ENCODE assay signal across 1 cellular context in the genomic region with DNA sequence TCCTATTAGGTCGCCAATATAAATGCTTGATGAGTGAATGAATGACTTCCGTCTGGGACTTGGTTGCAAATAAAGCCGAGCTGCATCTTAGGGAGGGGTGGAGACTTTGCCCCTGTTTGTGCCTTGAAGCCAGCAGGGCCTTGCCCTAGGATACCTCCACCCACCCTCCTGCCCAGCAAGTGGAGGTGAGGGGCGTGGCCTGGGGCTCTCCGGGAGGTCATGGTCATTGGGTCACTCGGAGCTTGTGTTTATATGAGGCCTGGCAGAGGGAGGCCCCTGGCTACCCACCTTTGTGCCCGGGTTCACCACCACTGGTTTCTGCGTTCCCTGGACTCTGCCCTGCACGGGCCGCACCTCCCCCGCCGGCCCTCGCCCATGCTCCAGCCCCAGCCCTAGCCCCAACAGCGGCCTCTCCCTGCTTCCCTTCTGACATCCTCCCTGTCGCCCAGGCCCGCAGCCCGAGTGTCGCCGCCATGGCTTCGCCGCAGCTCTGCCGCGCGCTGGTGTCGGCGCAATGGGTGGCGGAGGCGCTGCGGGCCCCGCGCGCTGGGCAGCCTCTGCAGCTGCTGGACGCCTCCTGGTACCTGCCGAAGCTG.
TF ChIP-seq lines count a peak whose summit lies in the region.

No MANE protein-coding gene starts in this region.

TF ChIP-seq in HepG2, 621 proteins besides CTCF, POLR2A, EP300 and RAD21 (continued from another document and continues in another):
- TF ChIP-seq, protein P1, sequence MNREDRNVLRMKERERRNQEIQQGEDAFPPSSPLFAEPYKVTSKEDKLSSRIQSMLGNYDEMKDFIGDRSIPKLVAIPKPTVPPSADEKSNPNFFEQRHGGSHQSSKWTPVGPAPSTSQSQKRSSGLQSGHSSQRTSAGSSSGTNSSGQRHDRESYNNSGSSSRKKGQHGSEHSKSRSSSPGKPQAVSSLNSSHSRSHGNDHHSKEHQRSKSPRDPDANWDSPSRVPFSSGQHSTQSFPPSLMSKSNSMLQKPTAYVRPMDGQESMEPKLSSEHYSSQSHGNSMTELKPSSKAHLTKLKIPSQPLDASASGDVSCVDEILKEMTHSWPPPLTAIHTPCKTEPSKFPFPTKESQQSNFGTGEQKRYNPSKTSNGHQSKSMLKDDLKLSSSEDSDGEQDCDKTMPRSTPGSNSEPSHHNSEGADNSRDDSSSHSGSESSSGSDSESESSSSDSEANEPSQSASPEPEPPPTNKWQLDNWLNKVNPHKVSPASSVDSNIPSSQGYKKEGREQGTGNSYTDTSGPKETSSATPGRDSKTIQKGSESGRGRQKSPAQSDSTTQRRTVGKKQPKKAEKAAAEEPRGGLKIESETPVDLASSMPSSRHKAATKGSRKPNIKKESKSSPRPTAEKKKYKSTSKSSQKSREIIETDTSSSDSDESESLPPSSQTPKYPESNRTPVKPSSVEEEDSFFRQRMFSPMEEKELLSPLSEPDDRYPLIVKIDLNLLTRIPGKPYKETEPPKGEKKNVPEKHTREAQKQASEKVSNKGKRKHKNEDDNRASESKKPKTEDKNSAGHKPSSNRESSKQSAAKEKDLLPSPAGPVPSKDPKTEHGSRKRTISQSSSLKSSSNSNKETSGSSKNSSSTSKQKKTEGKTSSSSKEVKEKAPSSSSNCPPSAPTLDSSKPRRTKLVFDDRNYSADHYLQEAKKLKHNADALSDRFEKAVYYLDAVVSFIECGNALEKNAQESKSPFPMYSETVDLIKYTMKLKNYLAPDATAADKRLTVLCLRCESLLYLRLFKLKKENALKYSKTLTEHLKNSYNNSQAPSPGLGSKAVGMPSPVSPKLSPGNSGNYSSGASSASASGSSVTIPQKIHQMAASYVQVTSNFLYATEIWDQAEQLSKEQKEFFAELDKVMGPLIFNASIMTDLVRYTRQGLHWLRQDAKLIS (CRISPR knock-in tag; IDR thresholded peaks at IDR 0.05), result no peak
- TF ChIP-seq CBX2 (IDR thresholded peaks at IDR 0.05; ENCODE audit: low read depth, low read length), result no peak
- TF ChIP-seq CBX2 (CRISPR knock-in tag; IDR thresholded peaks at IDR 0.05; ENCODE audit: low read depth), result no peak
- peak; percentile 82 for TF ChIP-seq GATAD2A (CRISPR knock-in tag; IDR thresholded peaks at IDR 0.05)
- TF ChIP-seq ATF7 (IDR thresholded peaks at IDR 0.05), result no peak
- no peak for TF ChIP-seq ATF7 (CRISPR knock-in tag; IDR thresholded peaks at IDR 0.05)
- TF ChIP-seq ZNF790 (CRISPR knock-in tag; IDR thresholded peaks at IDR 0.05; ENCODE audit: borderline replicate concordance), result no peak
- no peak for TF ChIP-seq EHMT2 (IDR thresholded peaks at IDR 0.05; ENCODE audit: borderline replicate concordance, low read depth, low read length)
- no peak for TF ChIP-seq ZEB1 (IDR thresholded peaks at IDR 0.05; ENCODE audit: insufficient replicate concordance, low read depth)
- TF ChIP-seq, protein P2, sequence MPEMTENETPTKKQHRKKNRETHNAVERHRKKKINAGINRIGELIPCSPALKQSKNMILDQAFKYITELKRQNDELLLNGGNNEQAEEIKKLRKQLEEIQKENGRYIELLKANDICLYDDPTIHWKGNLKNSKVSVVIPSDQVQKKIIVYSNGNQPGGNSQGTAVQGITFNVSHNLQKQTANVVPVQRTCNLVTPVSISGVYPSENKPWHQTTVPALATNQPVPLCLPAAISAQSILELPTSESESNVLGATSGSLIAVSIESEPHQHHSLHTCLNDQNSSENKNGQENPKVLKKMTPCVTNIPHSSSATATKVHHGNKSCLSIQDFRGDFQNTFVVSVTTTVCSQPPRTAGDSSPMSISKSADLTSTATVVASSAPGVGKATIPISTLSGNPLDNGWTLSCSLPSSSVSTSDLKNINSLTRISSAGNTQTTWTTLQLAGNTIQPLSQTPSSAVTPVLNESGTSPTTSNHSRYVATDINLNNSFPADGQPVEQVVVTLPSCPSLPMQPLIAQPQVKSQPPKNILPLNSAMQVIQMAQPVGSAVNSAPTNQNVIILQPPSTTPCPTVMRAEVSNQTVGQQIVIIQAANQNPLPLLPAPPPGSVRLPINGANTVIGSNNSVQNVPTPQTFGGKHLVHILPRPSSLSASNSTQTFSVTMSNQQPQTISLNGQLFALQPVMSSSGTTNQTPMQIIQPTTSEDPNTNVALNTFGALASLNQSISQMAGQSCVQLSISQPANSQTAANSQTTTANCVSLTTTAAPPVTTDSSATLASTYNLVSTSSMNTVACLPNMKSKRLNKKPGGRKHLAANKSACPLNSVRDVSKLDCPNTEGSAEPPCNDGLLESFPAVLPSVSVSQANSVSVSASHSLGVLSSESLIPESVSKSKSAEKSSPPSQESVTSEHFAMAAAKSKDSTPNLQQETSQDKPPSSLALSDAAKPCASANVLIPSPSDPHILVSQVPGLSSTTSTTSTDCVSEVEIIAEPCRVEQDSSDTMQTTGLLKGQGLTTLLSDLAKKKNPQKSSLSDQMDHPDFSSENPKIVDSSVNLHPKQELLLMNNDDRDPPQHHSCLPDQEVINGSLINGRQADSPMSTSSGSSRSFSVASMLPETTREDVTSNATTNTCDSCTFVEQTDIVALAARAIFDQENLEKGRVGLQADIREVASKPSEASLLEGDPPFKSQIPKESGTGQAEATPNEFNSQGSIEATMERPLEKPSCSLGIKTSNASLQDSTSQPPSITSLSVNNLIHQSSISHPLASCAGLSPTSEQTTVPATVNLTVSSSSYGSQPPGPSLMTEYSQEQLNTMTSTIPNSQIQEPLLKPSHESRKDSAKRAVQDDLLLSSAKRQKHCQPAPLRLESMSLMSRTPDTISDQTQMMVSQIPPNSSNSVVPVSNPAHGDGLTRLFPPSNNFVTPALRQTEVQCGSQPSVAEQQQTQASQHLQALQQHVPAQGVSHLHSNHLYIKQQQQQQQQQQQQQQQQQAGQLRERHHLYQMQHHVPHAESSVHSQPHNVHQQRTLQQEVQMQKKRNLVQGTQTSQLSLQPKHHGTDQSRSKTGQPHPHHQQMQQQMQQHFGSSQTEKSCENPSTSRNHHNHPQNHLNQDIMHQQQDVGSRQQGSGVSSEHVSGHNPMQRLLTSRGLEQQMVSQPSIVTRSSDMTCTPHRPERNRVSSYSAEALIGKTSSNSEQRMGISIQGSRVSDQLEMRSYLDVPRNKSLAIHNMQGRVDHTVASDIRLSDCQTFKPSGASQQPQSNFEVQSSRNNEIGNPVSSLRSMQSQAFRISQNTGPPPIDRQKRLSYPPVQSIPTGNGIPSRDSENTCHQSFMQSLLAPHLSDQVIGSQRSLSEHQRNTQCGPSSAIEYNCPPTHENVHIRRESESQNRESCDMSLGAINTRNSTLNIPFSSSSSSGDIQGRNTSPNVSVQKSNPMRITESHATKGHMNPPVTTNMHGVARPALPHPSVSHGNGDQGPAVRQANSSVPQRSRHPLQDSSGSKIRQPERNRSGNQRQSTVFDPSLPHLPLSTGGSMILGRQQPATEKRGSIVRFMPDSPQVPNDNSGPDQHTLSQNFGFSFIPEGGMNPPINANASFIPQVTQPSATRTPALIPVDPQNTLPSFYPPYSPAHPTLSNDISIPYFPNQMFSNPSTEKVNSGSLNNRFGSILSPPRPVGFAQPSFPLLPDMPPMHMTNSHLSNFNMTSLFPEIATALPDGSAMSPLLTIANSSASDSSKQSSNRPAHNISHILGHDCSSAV (CRISPR knock-in tag; IDR thresholded peaks at IDR 0.05; ENCODE audit: borderline replicate concordance), result no peak
- peak; percentile 68 for TF ChIP-seq NCOA2 (CRISPR knock-in tag; IDR thresholded peaks at IDR 0.05)
- TF ChIP-seq, protein P3, sequence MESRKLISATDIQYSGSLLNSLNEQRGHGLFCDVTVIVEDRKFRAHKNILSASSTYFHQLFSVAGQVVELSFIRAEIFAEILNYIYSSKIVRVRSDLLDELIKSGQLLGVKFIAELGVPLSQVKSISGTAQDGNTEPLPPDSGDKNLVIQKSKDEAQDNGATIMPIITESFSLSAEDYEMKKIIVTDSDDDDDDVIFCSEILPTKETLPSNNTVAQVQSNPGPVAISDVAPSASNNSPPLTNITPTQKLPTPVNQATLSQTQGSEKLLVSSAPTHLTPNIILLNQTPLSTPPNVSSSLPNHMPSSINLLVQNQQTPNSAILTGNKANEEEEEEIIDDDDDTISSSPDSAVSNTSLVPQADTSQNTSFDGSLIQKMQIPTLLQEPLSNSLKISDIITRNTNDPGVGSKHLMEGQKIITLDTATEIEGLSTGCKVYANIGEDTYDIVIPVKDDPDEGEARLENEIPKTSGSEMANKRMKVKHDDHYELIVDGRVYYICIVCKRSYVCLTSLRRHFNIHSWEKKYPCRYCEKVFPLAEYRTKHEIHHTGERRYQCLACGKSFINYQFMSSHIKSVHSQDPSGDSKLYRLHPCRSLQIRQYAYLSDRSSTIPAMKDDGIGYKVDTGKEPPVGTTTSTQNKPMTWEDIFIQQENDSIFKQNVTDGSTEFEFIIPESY (CRISPR knock-in tag; IDR thresholded peaks at IDR 0.05), result peak; percentile 51
- TF ChIP-seq ZNF12 (CRISPR knock-in tag; IDR thresholded peaks at IDR 0.05), result 0 out of 2 replicates have a peak, but pooled peaks have one; percentile 22
- TF ChIP-seq TOE1 (CRISPR knock-in tag; IDR thresholded peaks at IDR 0.05), result no peak
- TF ChIP-seq, protein P4, sequence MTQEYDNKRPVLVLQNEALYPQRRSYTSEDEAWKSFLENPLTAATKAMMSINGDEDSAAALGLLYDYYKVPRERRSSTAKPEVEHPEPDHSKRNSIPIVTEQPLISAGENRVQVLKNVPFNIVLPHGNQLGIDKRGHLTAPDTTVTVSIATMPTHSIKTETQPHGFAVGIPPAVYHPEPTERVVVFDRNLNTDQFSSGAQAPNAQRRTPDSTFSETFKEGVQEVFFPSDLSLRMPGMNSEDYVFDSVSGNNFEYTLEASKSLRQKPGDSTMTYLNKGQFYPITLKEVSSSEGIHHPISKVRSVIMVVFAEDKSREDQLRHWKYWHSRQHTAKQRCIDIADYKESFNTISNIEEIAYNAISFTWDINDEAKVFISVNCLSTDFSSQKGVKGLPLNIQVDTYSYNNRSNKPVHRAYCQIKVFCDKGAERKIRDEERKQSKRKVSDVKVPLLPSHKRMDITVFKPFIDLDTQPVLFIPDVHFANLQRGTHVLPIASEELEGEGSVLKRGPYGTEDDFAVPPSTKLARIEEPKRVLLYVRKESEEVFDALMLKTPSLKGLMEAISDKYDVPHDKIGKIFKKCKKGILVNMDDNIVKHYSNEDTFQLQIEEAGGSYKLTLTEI (CRISPR knock-in tag; conservative IDR thresholded peaks at IDR 0.05), result no peak
- TF ChIP-seq, protein P5, sequence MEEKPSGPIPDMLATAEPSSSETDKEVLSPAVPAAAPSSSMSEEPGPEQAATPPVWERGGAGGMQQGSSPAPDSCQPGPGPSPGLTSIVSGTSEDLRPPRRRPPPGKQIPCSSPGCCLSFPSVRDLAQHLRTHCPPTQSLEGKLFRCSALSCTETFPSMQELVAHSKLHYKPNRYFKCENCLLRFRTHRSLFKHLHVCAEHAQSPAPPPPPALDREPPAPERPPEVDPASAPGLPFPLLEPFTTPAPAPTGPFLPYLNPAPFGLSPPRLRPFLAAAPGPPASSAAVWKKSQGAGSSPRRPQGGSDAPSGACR (CRISPR knock-in tag; IDR thresholded peaks at IDR 0.05), result peak; percentile 93
- TF ChIP-seq ZNF720 (CRISPR knock-in tag; IDR thresholded peaks at IDR 0.05), result no peak
- TF ChIP-seq ZBTB20 (CRISPR knock-in tag; IDR thresholded peaks at IDR 0.05; ENCODE audit: borderline replicate concordance, low read depth), result peak; percentile 68; the same call in 1 of the 2 replicates
- peak; percentile 55 for TF ChIP-seq RBM22 (optimal IDR thresholded peaks at IDR 0.05; ENCODE audit: low read length)
- no peak for TF ChIP-seq FOXK2 (IDR thresholded peaks at IDR 0.05)
- TF ChIP-seq, protein P6, sequence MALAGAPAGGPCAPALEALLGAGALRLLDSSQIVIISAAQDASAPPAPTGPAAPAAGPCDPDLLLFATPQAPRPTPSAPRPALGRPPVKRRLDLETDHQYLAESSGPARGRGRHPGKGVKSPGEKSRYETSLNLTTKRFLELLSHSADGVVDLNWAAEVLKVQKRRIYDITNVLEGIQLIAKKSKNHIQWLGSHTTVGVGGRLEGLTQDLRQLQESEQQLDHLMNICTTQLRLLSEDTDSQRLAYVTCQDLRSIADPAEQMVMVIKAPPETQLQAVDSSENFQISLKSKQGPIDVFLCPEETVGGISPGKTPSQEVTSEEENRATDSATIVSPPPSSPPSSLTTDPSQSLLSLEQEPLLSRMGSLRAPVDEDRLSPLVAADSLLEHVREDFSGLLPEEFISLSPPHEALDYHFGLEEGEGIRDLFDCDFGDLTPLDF (CRISPR knock-in tag; IDR thresholded peaks at IDR 0.05), result no peak
- TF ChIP-seq ZNF530 (CRISPR knock-in tag; IDR thresholded peaks at IDR 0.05; ENCODE audit: low read depth), result no peak
- TF ChIP-seq TP53 (CRISPR knock-in tag; conservative IDR thresholded peaks at IDR 0.05), result no peak
- TF ChIP-seq, protein P7, sequence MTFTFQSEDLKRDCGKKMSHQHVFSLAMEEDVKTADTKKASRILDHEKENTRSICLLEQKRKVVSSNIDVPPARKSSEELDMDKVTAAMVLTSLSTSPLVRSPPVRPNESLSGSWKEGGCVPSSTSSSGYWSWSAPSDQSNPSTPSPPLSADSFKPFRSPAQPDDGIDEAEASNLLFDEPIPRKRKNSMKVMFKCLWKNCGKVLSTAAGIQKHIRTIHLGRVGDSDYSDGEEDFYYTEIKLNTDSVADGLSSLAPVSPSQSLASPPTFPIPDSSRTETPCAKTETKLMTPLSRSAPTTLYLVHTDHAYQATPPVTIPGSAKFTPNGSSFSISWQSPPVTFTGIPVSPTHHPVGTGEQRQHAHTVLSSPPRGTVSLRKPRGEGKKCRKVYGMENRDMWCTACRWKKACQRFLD (CRISPR knock-in tag; IDR thresholded peaks at IDR 0.05; ENCODE audit: borderline replicate concordance), result no peak
- no peak for TF ChIP-seq ARNTL (CRISPR knock-in tag; IDR thresholded peaks at IDR 0.05)
- no peak for TF ChIP-seq ZNF180 (CRISPR knock-in tag; IDR thresholded peaks at IDR 0.05; ENCODE audit: borderline replicate concordance, low read depth)
- TF ChIP-seq ZBTB1 (CRISPR knock-in tag; IDR thresholded peaks at IDR 0.05; ENCODE audit: borderline replicate concordance), result no peak
- TF ChIP-seq ZNF225 (CRISPR knock-in tag; IDR thresholded peaks at IDR 0.05), result no peak
- no peak for TF ChIP-seq KAT7 (CRISPR knock-in tag; IDR thresholded peaks at IDR 0.05; ENCODE audit: borderline replicate concordance)
- TF ChIP-seq, protein P8, sequence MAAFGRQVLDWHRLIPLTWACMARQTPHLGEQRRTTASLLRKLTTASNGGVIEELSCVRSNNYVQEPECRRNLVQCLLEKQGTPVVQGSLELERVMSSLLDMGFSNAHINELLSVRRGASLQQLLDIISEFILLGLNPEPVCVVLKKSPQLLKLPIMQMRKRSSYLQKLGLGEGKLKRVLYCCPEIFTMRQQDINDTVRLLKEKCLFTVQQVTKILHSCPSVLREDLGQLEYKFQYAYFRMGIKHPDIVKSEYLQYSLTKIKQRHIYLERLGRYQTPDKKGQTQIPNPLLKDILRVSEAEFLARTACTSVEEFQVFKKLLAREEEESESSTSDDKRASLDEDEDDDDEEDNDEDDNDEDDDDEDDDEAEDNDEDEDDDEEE (CRISPR knock-in tag; IDR thresholded peaks at IDR 0.05), result no peak
